10 cellular contexts compared by ENCODE assay signal in the genomic region with DNA sequence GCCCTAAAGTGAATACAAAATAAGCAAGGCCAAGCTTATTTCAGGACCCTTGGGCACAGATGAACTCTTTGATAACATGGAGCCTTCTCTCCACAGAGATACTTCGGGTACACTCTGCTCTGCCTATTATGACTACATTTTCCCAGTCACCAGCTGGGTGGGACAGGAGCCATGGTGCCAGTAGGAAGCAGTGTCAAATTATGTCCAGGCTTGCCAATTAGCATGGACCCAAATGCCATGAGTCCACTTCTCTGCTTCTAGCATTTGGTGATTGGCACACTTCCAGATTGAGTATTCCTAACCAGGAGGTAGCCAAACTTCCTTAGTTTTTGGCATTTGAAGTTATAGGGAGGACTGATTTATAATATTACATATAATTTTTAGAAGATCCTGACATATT.
"Had no signal": no experiment of that assay in that cellular context is flagged by ENCODE, and none has a peak within 500 bp of the region (broad histone marks: within the 10 kb centered on the region; RNA-seq: fewer than 3 reads in every experiment).

No MANE protein-coding gene starts in this region.

- H3K36me3 ChIP-seq: HAP-1 had no signal

- DNase-seq: GM23248, GOT3, H7, HFFc6, KBM-7 had no signal

- ATAC-seq: HCT116, HepG2 had no signal

- H3K4me3 ChIP-seq: GM23248, HAP-1 had no signal

- H3K27ac ChIP-seq: GM23248, HL-60, KMS-11 had no signal

- H3K9me3 ChIP-seq: HAP-1 had no signal

- H3K4me1 ChIP-seq: HAP-1 had no signal
